In genomic region chr20:4548552-4548951, GRCh38 we compare ENCODE assay signal across 23 cellular contexts.
"Had no signal": no experiment of that assay in that cellular context is flagged by ENCODE, and none has a peak within 500 bp of the region (broad histone marks: within the 10 kb centered on the region; RNA-seq: fewer than 3 reads in every experiment).

No MANE protein-coding gene starts in this region.

- H3K27me3 ChIP-seq: body of pancreas, gastrocnemius medialis, ovary, upper lobe of left lung had no signal

- H3K27ac ChIP-seq: body of pancreas, gastrocnemius medialis, neutrophil, ovary, prostate gland, upper lobe of left lung had no signal

- H3K27ac Mint-ChIP-seq: activated B cell treated with CpG ODN at 0.5 μM for 24 hours; activated CD4-positive, alpha-beta memory T cell treated with anti-CD3 and anti-CD28 coated beads for 36 hours; activated CD4-positive, alpha-beta T cell treated with anti-CD3 and anti-CD28 coated beads for 36 hours; activated naive CD4-positive, alpha-beta T cell treated with anti-CD3 and anti-CD28 coated beads, Interleukin-2, amount 10 ng/mL, durations not matched to agents 7 days and 5 days; activated T-cell treated with anti-CD3 and anti-CD28 coated beads, Interleukin-2, amount 50 U/mL, for 72 hours; nephron had no signal

- H3K4me1 Mint-ChIP-seq: activated B cell treated with CpG ODN at 0.5 μM for 24 hours; activated CD4-positive, alpha-beta T cell treated with anti-CD3 and anti-CD28 coated beads for 36 hours; activated naive CD4-positive, alpha-beta T cell treated with anti-CD3 and anti-CD28 coated beads, Interleukin-2, amount 10 ng/mL, durations not matched to agents 7 days and 5 days; nephron had no signal

- H3K36me3 Mint-ChIP-seq: activated CD4-positive, alpha-beta memory T cell treated with anti-CD3 and anti-CD28 coated beads for 36 hours; activated naive CD4-positive, alpha-beta T cell treated with anti-CD3 and anti-CD28 coated beads, Interleukin-2, amount 10 ng/mL, durations not matched to agents 7 days and 5 days had no signal

- H3K4me1 ChIP-seq: body of pancreas, gastrocnemius medialis, prostate gland, upper lobe of left lung had no signal

- H3K4me3 ChIP-seq: body of pancreas, gastrocnemius medialis, ovary, prostate gland, upper lobe of left lung had no signal

- DNase-seq: activated B cell treated with CpG ODN at 0.5 μM for 24 hours; activated CD4-positive, alpha-beta memory T cell treated with anti-CD3 and anti-CD28 coated beads for 36 hours; activated CD4-positive, alpha-beta T cell treated with anti-CD3 and anti-CD28 coated beads for 36 hours; activated effector memory CD4-positive, alpha-beta T cell treated with anti-CD3 and anti-CD28 coated beads, Interleukin-2, amount 50 U/mL, for 16 hours; activated naive CD4-positive, alpha-beta T cell treated with anti-CD3 and anti-CD28 coated beads, Interleukin-2, amount 10 ng/mL, durations not matched to agents 7 days and 5 days; activated T-cell treated with anti-CD3 and anti-CD28 coated beads, Interleukin-2, amount 50 U/mL, for 72 hours; amygdala; body of pancreas; caudate nucleus; dermis blood vessel endothelial cell; effector CD8-positive, alpha-beta T cell; gastrocnemius medialis; hippocampal formation; left ventricle myocardium superior; ovary; stimulated activated CD4-positive, alpha-beta T cell treated with anti-CD3 and anti-CD28 coated beads, Interleukin-4, amount 100 ng/mL, for 24 hours; stimulated activated naive CD4-positive, alpha-beta T cell treated with Interleukin-2 at 50 U/mL for 16 hours; T-helper 1 cell; upper lobe of left lung had no signal

- H3K9me3 ChIP-seq: gastrocnemius medialis, neutrophil, ovary, prostate gland had no signal

- H3K4me3 Mint-ChIP-seq: activated B cell treated with CpG ODN at 0.5 μM for 24 hours; activated CD4-positive, alpha-beta memory T cell treated with anti-CD3 and anti-CD28 coated beads for 36 hours; activated CD4-positive, alpha-beta T cell treated with anti-CD3 and anti-CD28 coated beads for 36 hours; activated naive CD4-positive, alpha-beta T cell treated with anti-CD3 and anti-CD28 coated beads, Interleukin-2, amount 10 ng/mL, durations not matched to agents 7 days and 5 days; activated T-cell treated with anti-CD3 and anti-CD28 coated beads, Interleukin-2, amount 50 U/mL, for 72 hours; nephron had no signal

- ATAC-seq: activated CD4-positive, alpha-beta T cell treated with anti-CD3 and anti-CD28 coated beads for 36 hours; activated T-cell treated with anti-CD3 and anti-CD28 coated beads, Interleukin-2, amount 50 U/mL, for 72 hours; body of pancreas; esophagus mucosa; gastrocnemius medialis; left ventricle myocardium superior had no signal

- H3K9me3 Mint-ChIP-seq: activated naive CD4-positive, alpha-beta T cell treated with anti-CD3 and anti-CD28 coated beads, Interleukin-2, amount 10 ng/mL, durations not matched to agents 7 days and 5 days; nephron had no signal

- H3K36me3 ChIP-seq: gastrocnemius medialis, neutrophil, ovary, prostate gland, upper lobe of left lung had no signal
